In the genomic region with DNA sequence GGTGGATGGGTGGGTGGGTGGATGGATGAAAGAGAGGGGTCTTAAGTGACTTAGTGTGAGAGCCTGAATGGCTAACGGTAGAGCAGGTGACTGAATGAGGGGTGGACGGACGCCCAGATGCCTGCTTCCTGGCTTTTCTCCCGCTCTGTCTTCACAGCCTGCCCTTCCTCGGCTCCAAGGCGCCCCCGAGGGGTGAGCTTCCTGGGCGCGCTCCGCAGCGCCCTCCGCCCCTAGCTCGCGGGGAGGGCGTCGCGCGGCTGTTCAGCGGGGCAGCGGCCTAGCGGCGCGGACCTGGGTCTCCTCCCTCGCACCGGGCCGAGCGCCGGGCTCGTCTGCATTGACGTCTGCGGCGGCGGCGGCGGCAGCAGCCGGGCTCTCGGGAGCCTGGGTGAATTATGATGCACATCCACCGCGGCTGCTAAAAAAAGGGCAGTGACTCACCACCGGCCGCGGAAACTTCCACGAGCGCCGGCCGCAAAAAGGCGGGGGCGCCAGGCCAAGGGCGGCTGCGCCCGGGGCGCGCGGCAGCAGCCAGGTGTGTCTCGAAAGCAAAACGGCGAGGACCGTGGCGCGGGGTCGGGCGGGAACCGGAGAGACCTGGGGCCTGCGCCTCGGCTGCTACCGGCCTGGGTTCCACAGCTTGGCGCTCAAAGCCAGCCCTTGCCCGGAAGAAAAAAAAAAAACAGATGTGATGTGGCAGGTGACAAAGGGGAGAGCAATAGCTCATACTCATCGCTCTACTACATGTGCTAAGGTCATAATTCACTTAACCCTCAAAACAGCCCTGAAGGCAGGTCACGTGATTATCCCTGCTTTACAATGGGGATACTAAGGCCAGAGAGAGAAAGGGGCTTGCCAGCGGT, we compare ENCODE assay signal across 2 cellular contexts.
TF ChIP-seq lines count a peak whose summit lies in the region.

No MANE protein-coding gene starts in this region.

TF ChIP-seq in GM23338, 12 proteins besides CTCF, POLR2A, EP300 and RAD21 (continued from another document):
- TF ChIP-seq, protein P1, sequence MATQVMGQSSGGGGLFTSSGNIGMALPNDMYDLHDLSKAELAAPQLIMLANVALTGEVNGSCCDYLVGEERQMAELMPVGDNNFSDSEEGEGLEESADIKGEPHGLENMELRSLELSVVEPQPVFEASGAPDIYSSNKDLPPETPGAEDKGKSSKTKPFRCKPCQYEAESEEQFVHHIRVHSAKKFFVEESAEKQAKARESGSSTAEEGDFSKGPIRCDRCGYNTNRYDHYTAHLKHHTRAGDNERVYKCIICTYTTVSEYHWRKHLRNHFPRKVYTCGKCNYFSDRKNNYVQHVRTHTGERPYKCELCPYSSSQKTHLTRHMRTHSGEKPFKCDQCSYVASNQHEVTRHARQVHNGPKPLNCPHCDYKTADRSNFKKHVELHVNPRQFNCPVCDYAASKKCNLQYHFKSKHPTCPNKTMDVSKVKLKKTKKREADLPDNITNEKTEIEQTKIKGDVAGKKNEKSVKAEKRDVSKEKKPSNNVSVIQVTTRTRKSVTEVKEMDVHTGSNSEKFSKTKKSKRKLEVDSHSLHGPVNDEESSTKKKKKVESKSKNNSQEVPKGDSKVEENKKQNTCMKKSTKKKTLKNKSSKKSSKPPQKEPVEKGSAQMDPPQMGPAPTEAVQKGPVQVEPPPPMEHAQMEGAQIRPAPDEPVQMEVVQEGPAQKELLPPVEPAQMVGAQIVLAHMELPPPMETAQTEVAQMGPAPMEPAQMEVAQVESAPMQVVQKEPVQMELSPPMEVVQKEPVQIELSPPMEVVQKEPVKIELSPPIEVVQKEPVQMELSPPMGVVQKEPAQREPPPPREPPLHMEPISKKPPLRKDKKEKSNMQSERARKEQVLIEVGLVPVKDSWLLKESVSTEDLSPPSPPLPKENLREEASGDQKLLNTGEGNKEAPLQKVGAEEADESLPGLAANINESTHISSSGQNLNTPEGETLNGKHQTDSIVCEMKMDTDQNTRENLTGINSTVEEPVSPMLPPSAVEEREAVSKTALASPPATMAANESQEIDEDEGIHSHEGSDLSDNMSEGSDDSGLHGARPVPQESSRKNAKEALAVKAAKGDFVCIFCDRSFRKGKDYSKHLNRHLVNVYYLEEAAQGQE (IDR thresholded peaks at IDR 0.05; ENCODE audit: unreplicated experiment) = no peak
- TF ChIP-seq POLR2AphosphoS5 (IDR thresholded peaks at IDR 0.05; ENCODE audit: low read depth) = no peak
- TF ChIP-seq CREB1 (CRISPR knock-in tag; IDR thresholded peaks at IDR 0.05; ENCODE audit: low read depth) = no peak
- TF ChIP-seq JUNB (IDR thresholded peaks at IDR 0.05; ENCODE audit: unreplicated experiment) = no peak
- no peak for TF ChIP-seq NANOG (IDR thresholded peaks at IDR 0.05; ENCODE audit: borderline replicate concordance)
- TF ChIP-seq STAT1 (IDR thresholded peaks at IDR 0.05; ENCODE audit: unreplicated experiment) = no peak

TF ChIP-seq in WTC11, 78 proteins besides CTCF, POLR2A, EP300 and RAD21 (continued from another document):
- TF ChIP-seq PRRX2 (CRISPR knock-in tag; IDR thresholded peaks at IDR 0.05) = no peak
- TF ChIP-seq, protein P2, sequence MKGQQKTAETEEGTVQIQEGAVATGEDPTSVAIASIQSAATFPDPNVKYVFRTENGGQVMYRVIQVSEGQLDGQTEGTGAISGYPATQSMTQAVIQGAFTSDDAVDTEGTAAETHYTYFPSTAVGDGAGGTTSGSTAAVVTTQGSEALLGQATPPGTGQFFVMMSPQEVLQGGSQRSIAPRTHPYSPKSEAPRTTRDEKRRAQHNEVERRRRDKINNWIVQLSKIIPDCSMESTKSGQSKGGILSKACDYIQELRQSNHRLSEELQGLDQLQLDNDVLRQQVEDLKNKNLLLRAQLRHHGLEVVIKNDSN (CRISPR knock-in tag; IDR thresholded peaks at IDR 0.05) = peak; percentile 59; the same call in 1 of the 2 replicates
- 0 out of 2 replicates have a peak, but pooled peaks have one; percentile 37 for TF ChIP-seq ETV6 (CRISPR knock-in tag; IDR thresholded peaks at IDR 0.05)
- TF ChIP-seq, protein P3, sequence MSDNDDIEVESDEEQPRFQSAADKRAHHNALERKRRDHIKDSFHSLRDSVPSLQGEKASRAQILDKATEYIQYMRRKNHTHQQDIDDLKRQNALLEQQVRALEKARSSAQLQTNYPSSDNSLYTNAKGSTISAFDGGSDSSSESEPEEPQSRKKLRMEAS (CRISPR knock-in tag; IDR thresholded peaks at IDR 0.05) = peak; percentile 62; the same call in 1 of the 2 replicates
- peak; percentile 79 for TF ChIP-seq FOXP1 (CRISPR knock-in tag; IDR thresholded peaks at IDR 0.05; ENCODE audit: borderline replicate concordance)
- TF ChIP-seq ZNF423 (CRISPR knock-in tag; IDR thresholded peaks at IDR 0.05) = peak; percentile 31; the same call in 1 of the 2 replicates
- peak; percentile 65 for TF ChIP-seq MYBL2 (CRISPR knock-in tag; IDR thresholded peaks at IDR 0.05)
- TF ChIP-seq, protein P4, sequence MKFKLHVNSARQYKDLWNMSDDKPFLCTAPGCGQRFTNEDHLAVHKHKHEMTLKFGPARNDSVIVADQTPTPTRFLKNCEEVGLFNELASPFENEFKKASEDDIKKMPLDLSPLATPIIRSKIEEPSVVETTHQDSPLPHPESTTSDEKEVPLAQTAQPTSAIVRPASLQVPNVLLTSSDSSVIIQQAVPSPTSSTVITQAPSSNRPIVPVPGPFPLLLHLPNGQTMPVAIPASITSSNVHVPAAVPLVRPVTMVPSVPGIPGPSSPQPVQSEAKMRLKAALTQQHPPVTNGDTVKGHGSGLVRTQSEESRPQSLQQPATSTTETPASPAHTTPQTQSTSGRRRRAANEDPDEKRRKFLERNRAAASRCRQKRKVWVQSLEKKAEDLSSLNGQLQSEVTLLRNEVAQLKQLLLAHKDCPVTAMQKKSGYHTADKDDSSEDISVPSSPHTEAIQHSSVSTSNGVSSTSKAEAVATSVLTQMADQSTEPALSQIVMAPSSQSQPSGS (CRISPR knock-in tag; IDR thresholded peaks at IDR 0.05; ENCODE audit: borderline replicate concordance, low read depth) = no peak
- 0 out of 2 replicates have a peak, but pooled peaks have one; percentile 28 for TF ChIP-seq NR2C2 (CRISPR knock-in tag; IDR thresholded peaks at IDR 0.05)
- 0 out of 2 replicates have a peak, but pooled peaks have one; percentile 52 for TF ChIP-seq ELF4 (CRISPR knock-in tag; IDR thresholded peaks at IDR 0.05; ENCODE audit: low read depth)
- no peak for TF ChIP-seq JUN (CRISPR knock-in tag; IDR thresholded peaks at IDR 0.05)
- peak; percentile 56; the same call in 1 of the 2 replicates for TF ChIP-seq SP1 (CRISPR knock-in tag; conservative IDR thresholded peaks at IDR 0.05)
- TF ChIP-seq, protein P5, sequence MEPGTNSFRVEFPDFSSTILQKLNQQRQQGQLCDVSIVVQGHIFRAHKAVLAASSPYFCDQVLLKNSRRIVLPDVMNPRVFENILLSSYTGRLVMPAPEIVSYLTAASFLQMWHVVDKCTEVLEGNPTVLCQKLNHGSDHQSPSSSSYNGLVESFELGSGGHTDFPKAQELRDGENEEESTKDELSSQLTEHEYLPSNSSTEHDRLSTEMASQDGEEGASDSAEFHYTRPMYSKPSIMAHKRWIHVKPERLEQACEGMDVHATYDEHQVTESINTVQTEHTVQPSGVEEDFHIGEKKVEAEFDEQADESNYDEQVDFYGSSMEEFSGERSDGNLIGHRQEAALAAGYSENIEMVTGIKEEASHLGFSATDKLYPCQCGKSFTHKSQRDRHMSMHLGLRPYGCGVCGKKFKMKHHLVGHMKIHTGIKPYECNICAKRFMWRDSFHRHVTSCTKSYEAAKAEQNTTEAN (CRISPR knock-in tag; IDR thresholded peaks at IDR 0.05) = 0 out of 2 replicates have a peak, but pooled peaks have one; percentile 36
- 0 out of 2 replicates have a peak, but pooled peaks have one; percentile 43 for TF ChIP-seq NFE2L1 (CRISPR knock-in tag; IDR thresholded peaks at IDR 0.05)
- no peak for TF ChIP-seq ZNF317 (CRISPR knock-in tag; IDR thresholded peaks at IDR 0.05; ENCODE audit: borderline replicate concordance, low read depth)
- no peak for TF ChIP-seq CREB1 (CRISPR knock-in tag; IDR thresholded peaks at IDR 0.05)
- TF ChIP-seq OVOL2 (CRISPR knock-in tag; IDR thresholded peaks at IDR 0.05; ENCODE audit: borderline replicate concordance) = no peak
- TF ChIP-seq KAT7 (CRISPR knock-in tag; IDR thresholded peaks at IDR 0.05; ENCODE audit: borderline replicate concordance) = no peak
- TF ChIP-seq TEAD4 (CRISPR knock-in tag; IDR thresholded peaks at IDR 0.05) = no peak
- TF ChIP-seq, protein P6, sequence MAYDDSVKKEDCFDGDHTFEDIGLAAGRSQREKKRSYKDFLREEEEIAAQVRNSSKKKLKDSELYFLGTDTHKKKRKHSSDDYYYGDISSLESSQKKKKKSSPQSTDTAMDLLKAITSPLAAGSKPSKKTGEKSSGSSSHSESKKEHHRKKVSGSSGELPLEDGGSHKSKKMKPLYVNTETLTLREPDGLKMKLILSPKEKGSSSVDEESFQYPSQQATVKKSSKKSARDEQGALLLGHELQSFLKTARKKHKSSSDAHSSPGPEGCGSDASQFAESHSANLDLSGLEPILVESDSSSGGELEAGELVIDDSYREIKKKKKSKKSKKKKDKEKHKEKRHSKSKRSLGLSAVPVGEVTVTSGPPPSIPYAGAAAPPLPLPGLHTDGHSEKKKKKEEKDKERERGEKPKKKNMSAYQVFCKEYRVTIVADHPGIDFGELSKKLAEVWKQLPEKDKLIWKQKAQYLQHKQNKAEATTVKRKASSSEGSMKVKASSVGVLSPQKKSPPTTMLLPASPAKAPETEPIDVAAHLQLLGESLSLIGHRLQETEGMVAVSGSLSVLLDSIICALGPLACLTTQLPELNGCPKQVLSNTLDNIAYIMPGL (CRISPR knock-in tag; IDR thresholded peaks at IDR 0.05) = peak; percentile 94
- TF ChIP-seq SMAD3 (CRISPR knock-in tag; IDR thresholded peaks at IDR 0.05; ENCODE audit: borderline replicate concordance) = no peak
- TF ChIP-seq, protein P7, sequence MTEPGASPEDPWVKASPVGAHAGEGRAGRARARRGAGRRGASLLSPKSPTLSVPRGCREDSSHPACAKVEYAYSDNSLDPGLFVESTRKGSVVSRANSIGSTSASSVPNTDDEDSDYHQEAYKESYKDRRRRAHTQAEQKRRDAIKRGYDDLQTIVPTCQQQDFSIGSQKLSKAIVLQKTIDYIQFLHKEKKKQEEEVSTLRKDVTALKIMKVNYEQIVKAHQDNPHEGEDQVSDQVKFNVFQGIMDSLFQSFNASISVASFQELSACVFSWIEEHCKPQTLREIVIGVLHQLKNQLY (CRISPR knock-in tag; IDR thresholded peaks at IDR 0.05) = no peak
- no peak for TF ChIP-seq GABPB1 (CRISPR knock-in tag; IDR thresholded peaks at IDR 0.05)
- no peak for TF ChIP-seq ZNF671 (CRISPR knock-in tag; IDR thresholded peaks at IDR 0.05)
- TF ChIP-seq MXD4 (CRISPR knock-in tag; IDR thresholded peaks at IDR 0.05; ENCODE audit: borderline replicate concordance) = no peak
- TF ChIP-seq, protein P8, sequence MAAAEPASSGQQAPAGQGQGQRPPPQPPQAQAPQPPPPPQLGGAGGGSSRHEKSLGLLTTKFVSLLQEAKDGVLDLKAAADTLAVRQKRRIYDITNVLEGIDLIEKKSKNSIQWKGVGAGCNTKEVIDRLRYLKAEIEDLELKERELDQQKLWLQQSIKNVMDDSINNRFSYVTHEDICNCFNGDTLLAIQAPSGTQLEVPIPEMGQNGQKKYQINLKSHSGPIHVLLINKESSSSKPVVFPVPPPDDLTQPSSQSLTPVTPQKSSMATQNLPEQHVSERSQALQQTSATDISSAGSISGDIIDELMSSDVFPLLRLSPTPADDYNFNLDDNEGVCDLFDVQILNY (CRISPR knock-in tag; IDR thresholded peaks at IDR 0.05) = peak; percentile 24; the same call in 1 of the 2 replicates
- TF ChIP-seq, protein P9, sequence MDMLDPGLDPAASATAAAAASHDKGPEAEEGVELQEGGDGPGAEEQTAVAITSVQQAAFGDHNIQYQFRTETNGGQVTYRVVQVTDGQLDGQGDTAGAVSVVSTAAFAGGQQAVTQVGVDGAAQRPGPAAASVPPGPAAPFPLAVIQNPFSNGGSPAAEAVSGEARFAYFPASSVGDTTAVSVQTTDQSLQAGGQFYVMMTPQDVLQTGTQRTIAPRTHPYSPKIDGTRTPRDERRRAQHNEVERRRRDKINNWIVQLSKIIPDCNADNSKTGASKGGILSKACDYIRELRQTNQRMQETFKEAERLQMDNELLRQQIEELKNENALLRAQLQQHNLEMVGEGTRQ (CRISPR knock-in tag; IDR thresholded peaks at IDR 0.05) = peak; percentile 70
- TF ChIP-seq, protein P10, sequence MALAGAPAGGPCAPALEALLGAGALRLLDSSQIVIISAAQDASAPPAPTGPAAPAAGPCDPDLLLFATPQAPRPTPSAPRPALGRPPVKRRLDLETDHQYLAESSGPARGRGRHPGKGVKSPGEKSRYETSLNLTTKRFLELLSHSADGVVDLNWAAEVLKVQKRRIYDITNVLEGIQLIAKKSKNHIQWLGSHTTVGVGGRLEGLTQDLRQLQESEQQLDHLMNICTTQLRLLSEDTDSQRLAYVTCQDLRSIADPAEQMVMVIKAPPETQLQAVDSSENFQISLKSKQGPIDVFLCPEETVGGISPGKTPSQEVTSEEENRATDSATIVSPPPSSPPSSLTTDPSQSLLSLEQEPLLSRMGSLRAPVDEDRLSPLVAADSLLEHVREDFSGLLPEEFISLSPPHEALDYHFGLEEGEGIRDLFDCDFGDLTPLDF (CRISPR knock-in tag; IDR thresholded peaks at IDR 0.05) = 0 out of 2 replicates have a peak, but pooled peaks have one; percentile 41
TF ChIP-seq in WTC11: peak in this region for 15.
